Comparison of ENCODE assay signal across 8 cellular contexts in genomic region chr4:186021461-186022167, GRCh38. TPM values are rescaled to one million over a fixed set of nuclear protein-coding genes. Genes with fewer than 3 reads are reported as not detected.
A peak's percentile ranks its signal among the peaks of the same experiment; 100 is the strongest.
DNase-seq lines count a peak whose midpoint lies in the region; TF ChIP-seq lines count a peak whose summit lies in the region.

No MANE protein-coding gene starts in this region.

- H3K4ac ChIP-seq in mesenchymal stem cell (ENCODE audit: low read depth in 1 of 2, low read length in 2 of 2) = no peak overlapping the region

- H3K4me2 ChIP-seq in mesenchymal stem cell (ENCODE audit: low read length, poor library complexity, severe bottlenecking) = no peak overlapping the region

- WGBS in mesenchymal stem cell = 40% methylated on average over 10 of the region's 11 CpGs

- peak; percentile 38 for DNase-seq in GM10248 (ENCODE audit: extremely low spot score)
- peak; percentile 69 to 89 for DNase-seq in NCI-H524 (lab: John Stamatoyannopoulos, UW)
- peak in 6 of 10 donors; percentile 21 to 70 (median 54) for DNase-seq in dorsolateral prefrontal cortex
- peak; percentile 29 for DNase-seq in mesenchymal stem cell
- no peak for DNase-seq in T-helper 9 cell
- DNase-seq in NK-92 treated with Interleukin-12 subunit alpha and Interleukin-12 subunit beta, amount 100 ng/mL, for 24 hours (lab: John Stamatoyannopoulos, UW) = no peak
- DNase-seq in NCI-H2029 (lab: John Stamatoyannopoulos, UW) = no peak
- no peak for DNase-seq in activated effector memory CD4-positive, alpha-beta T cell treated with anti-CD3 and anti-CD28 coated beads, Interleukin-2, amount 50 U/mL, for 16 hours

- H4K91ac ChIP-seq in mesenchymal stem cell (ENCODE audit: low read length) = no peak overlapping the region

- no peak overlapping the region for H2AK5ac ChIP-seq in mesenchymal stem cell (ENCODE audit: low read length, severe bottlenecking)

- no peak overlapping the region for H2BK12ac ChIP-seq in mesenchymal stem cell (ENCODE audit: low read length in 2 of 2)

- POLR2A ChIA-PET in GM10248 (lab: Yijun Ruan, JAX) = no interaction called here

- H3K27me3 ChIP-seq in dorsolateral prefrontal cortex = no peaks in the 10 kb centered on the region
- no peaks in the 10 kb centered on the region for H3K27me3 ChIP-seq in mesenchymal stem cell (ENCODE audit: control insufficient read depth in 1 of 2, insufficient read depth in 1 of 2, low read length in 2 of 2)

- H2BK5ac ChIP-seq in mesenchymal stem cell (ENCODE audit: low read depth, low read length, poor library complexity, severe bottlenecking) = no peak overlapping the region

- CTCF ChIA-PET in GM10248 (lab: Yijun Ruan, JAX) = interaction anchor here (0.6 to 3.1 kb wide), 7 partner anchors 9 to 391 kb away, joined by 3 to 36 read pairs (median 5); no protein-coding TSS in a partner anchor

- no peak overlapping the region for H4K8ac ChIP-seq in mesenchymal stem cell (ENCODE audit: low read length)

- no peak overlapping the region for H2BK15ac ChIP-seq in mesenchymal stem cell (ENCODE audit: low read depth, poor library complexity, severe bottlenecking)

- H3K9ac ChIP-seq in mesenchymal stem cell (ENCODE audit: low read length) = peak overlapping the region; percentile 63

- H3K14ac ChIP-seq in mesenchymal stem cell (ENCODE audit: low read length in 2 of 2) = no peak overlapping the region

- intact Hi-C loops in dorsolateral prefrontal cortex (cut with DNase I) = loop anchor here (5.0 kb wide), 2 partner anchors 374 to 379 kb away; no protein-coding TSS in a partner anchor

- TF ChIP-seq CTCF in GM10248 (IDR thresholded peaks at IDR 0.05; ENCODE audit: control extremely low read depth, extremely low read depth, low read depth, missing control alignments) (peak; percentile 58), dorsolateral prefrontal cortex (IDR thresholded peaks at IDR 0.05 in 54 of 56, conservative IDR thresholded peaks at IDR 0.05 in 2 of 56; ENCODE audit: low read depth in 1 of 56, partially characterized antibody in 56 of 56) (peak; percentile 30 to 87 (median 72))

- no peak overlapping the region for H3K23ac ChIP-seq in mesenchymal stem cell (ENCODE audit: low read length in 2 of 2)

- no peak overlapping the region for H2BK120ac ChIP-seq in mesenchymal stem cell (ENCODE audit: low read depth, low read length)

- H3K18ac ChIP-seq in mesenchymal stem cell (ENCODE audit: low read depth in 1 of 2, low read length in 2 of 2) = no peak overlapping the region

- peaks cover 6% of the 10 kb centered on the region for H3K9me3 ChIP-seq in mesenchymal stem cell (ENCODE audit: control insufficient read depth, low read length)

- peak overlapping the region in 40 of 59 donors; percentile 3 to 54 (median 35) for H3K4me3 ChIP-seq in dorsolateral prefrontal cortex
- peak overlapping the region in 1 of 2 experiments; percentile 64 for H3K4me3 ChIP-seq in mesenchymal stem cell (ENCODE audit: insufficient read depth in 1 of 2, low read depth in 1 of 2, low read length in 2 of 2)

- no peaks in the 10 kb centered on the region for H3K79me1 ChIP-seq in mesenchymal stem cell (replicated peaks; ENCODE audit: low read length, poor library complexity, severe bottlenecking)

- peaks cover 2% of the 10 kb centered on the region for H3K4me1 ChIP-seq in mesenchymal stem cell (ENCODE audit: control insufficient read depth, insufficient read depth, low read depth, low read length)

- no peaks in the 10 kb centered on the region for H3K36me3 ChIP-seq in mesenchymal stem cell (ENCODE audit: control insufficient read depth in 1 of 2, insufficient read depth in 2 of 2, low read depth in 1 of 2, low read length in 2 of 2)

- H3K27ac ChIP-seq in dorsolateral prefrontal cortex (peak overlapping the region in 46 of 59 donors; percentile 1 to 78 (median 50)), mesenchymal stem cell (ENCODE audit: low read length, poor library complexity, severe bottlenecking) (no peak overlapping the region)

- H2AFZ ChIP-seq in mesenchymal stem cell (ENCODE audit: low read depth, low read length) = no peak overlapping the region

RNA-seq across cellular contexts. Expression of gene TLR3, which starts 47.3 kb away (rescaled TPM):
- total RNA-seq in dorsolateral prefrontal cortex = 1 to 10 TPM in 116 of 120 experiments, under 1 TPM in 4; 0.55 to 9.2 (median 2.8) TPM
- polyA plus RNA-seq in mesenchymal stem cell (2013, experiment 1 of 2) = 15.4 TPM
- 15.5 TPM for polyA plus RNA-seq in mesenchymal stem cell (2013, experiment 2 of 2)

Comparison
In these comparisons a context has a peak if more than half of its experiments do, and no peak if none do; other contexts are left out.
1. DNase-seq: peak in GM10248 (single experiment), NCI-H524 (2 of 2), dorsolateral prefrontal cortex (6 of 10) and mesenchymal stem cell (single experiment); none in T-helper 9 cell (single experiment), NK-92 treated with Interleukin-12 subunit alpha and Interleukin-12 subunit beta, amount 100 ng/mL, for 24 hours (single experiment), NCI-H2029 (single experiment) and activated effector memory CD4-positive, alpha-beta T cell treated with anti-CD3 and anti-CD28 coated beads, Interleukin-2, amount 50 U/mL, for 16 hours (single experiment).